ENCODE assay signal across 10 cellular contexts in the genomic region with DNA sequence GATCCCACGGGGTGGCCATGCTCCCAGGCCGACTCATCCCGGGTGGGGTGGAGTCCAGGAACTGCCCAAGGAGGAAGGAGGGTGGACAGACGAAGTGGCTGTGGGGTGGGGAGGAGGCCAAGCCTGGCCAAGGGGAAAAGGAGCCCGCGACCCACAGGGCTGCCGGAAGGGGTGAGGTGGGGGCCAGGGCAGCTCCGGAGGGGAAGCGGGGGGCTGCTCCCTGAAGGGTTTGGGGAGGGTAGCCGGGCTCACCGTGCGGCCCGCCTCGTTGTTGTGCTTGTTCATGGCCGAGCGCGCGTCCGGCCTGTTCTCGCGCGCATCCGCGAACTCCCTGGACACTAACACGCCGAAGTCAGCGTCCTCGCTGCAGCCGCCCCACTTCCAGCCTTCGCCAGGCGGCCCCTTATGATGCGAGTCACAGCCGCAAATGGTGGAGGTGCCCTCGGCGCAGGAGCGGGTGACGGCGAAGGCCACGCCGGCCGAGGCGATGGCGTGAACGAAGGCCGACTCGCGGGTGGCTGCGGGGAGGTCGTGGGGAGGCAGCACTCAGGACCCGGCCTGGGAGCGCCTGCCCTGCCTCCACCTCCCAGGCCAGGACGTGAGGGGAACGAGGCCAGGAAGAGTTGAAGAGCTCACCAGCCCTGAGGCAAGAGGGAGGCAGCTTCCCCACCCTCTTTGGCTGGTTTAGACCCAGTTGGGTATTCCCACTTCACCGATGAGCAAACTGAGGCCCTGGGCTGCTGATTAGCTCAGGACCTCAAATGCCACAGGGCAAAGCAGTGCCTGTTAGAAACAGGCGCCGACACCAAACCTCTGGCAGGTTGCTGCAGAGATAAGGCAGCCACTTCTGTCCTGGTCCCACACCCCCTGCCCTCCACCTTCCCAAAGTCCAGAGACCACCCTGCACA. TPM values are rescaled to one million over a fixed set of nuclear protein-coding genes. Genes with fewer than 3 reads are reported as not detected.
DNase-seq lines count a peak whose midpoint lies in the region; ATAC-seq and TF ChIP-seq lines count a peak whose summit lies in the region.
"Had no signal": no experiment of that assay in that cellular context is flagged by ENCODE, and none has a peak within 500 bp of the region (broad histone marks: within the 10 kb centered on the region; RNA-seq: fewer than 3 reads in every experiment).

No MANE protein-coding gene starts in this region.

- no peak for ATAC-seq in activated T-helper 17 cell treated with anti-CD3 and anti-CD28 coated beads, Interleukin-2, amount 50 U/mL, for 72 hours (replicated peaks)
- ATAC-seq in lung (ENCODE audit: insufficient read depth, low FRiP score) (no peak), HG02885 (IDR thresholded peaks at IDR 0.05; ENCODE audit: poor library complexity, unreplicated experiment) (no peak)

- peak overlapping the region; percentile 11 for H3K4me3 ChIP-seq in lung
- peak overlapping the region; percentile 51 to 65 (median 59) for H3K4me3 ChIP-seq in subcutaneous abdominal adipose tissue (ENCODE audit: low read depth in 1 of 5, low read length in 5 of 5)

- H3K27ac ChIP-seq in lung (ENCODE audit: low read depth in 1 of 2, low read length in 1 of 2) (no peak overlapping the region), subcutaneous abdominal adipose tissue (ENCODE audit: low read depth, low read length) (no peak overlapping the region)

- no peaks in the 10 kb centered on the region for H3K4me1 Mint-ChIP-seq in activated T-helper 17 cell treated with anti-CD3 and anti-CD28 coated beads, Interleukin-2, amount 50 U/mL, for 72 hours

- H3K36me3 ChIP-seq in lung (ENCODE audit: control insufficient read depth in 2 of 2, insufficient read depth in 2 of 2, low read length in 2 of 2) (no peaks in the 10 kb centered on the region), subcutaneous abdominal adipose tissue (ENCODE audit: control insufficient read depth in 5 of 5, insufficient read depth in 5 of 5, low read length in 5 of 5) (no peaks in the 10 kb centered on the region)

- H3K4me1 ChIP-seq in lung (ENCODE audit: control insufficient read depth in 2 of 2, insufficient read depth in 2 of 2, low read length in 2 of 2) = peaks cover 9 to 18% of the 10 kb centered on the region in 2 donors
- H3K4me1 ChIP-seq in subcutaneous abdominal adipose tissue (ENCODE audit: control insufficient read depth in 5 of 5, insufficient read depth in 5 of 5, low read length in 5 of 5) = peaks cover 1 to 34% (median 29%) of the 10 kb centered on the region in 5 donors

- H3K27me3 ChIP-seq in lung (ENCODE audit: control insufficient read depth, insufficient read depth) (no peaks in the 10 kb centered on the region), subcutaneous abdominal adipose tissue (ENCODE audit: control insufficient read depth in 5 of 5, insufficient read depth in 4 of 5, low read length in 5 of 5) (peaks cover 6 to 31% (median 13%) of the 10 kb centered on the region in 5 donors)

- peak overlapping the region; percentile 41 for H3K4me3 Mint-ChIP-seq in activated T-helper 17 cell treated with anti-CD3 and anti-CD28 coated beads, Interleukin-2, amount 50 U/mL, for 72 hours

- H3K27me3 Mint-ChIP-seq in activated T-helper 17 cell treated with anti-CD3 and anti-CD28 coated beads, Interleukin-2, amount 50 U/mL, for 72 hours = peaks cover 14% of the 10 kb centered on the region

- H3K9me3 ChIP-seq in lung (ENCODE audit: control insufficient read depth in 2 of 2, insufficient read depth in 1 of 2, low read length in 1 of 2) (no peaks in the 10 kb centered on the region), subcutaneous abdominal adipose tissue (ENCODE audit: control insufficient read depth in 5 of 5, low read length in 5 of 5) (no peaks in the 10 kb centered on the region)

- peak overlapping the region in 1 of 5 donors; percentile 28 for H3K9ac ChIP-seq in subcutaneous abdominal adipose tissue (ENCODE audit: low read length in 5 of 5)

- no peaks in the 10 kb centered on the region for H3K36me3 Mint-ChIP-seq in activated T-helper 17 cell treated with anti-CD3 and anti-CD28 coated beads, Interleukin-2, amount 50 U/mL, for 72 hours (ENCODE audit: low read depth)

- no peak for TF ChIP-seq CTCF in lung (IDR thresholded peaks at IDR 0.05; ENCODE audit: control extremely low read depth, extremely low read depth)

- DNase-seq in activated CD8-positive, alpha-beta memory T cell treated with anti-CD3 and anti-CD28 coated beads, Interleukin-2, amount 50 U/mL, for 48 hours = peak; percentile 56
- no peak for DNase-seq in activated CD8-positive, alpha-beta memory T cell treated with anti-CD3 and anti-CD28 coated beads, Interleukin-2, amount 50 U/mL, for 4 hours
- DNase-seq in lung (ENCODE audit: low spot score) (no peak), NCI-H2081 (lab: John Stamatoyannopoulos, UW) (no peak)
- no peak for DNase-seq in stimulated activated CD4-positive, alpha-beta T cell treated with anti-CD3 and anti-CD28 coated beads, Interleukin-2, amount 100 ng/mL, for 48 hours
- DNase-seq: NCI-H2029 had no signal

- 32 to 40% methylated on average over 48 to 56 of the region's 56 CpGs for whole genome bisulfite sequencing in lung, 2 donors

- H3K27ac Mint-ChIP-seq in activated T-helper 17 cell treated with anti-CD3 and anti-CD28 coated beads, Interleukin-2, amount 50 U/mL, for 72 hours = no peak overlapping the region

- no peaks in the 10 kb centered on the region for H3K9me3 Mint-ChIP-seq in activated T-helper 17 cell treated with anti-CD3 and anti-CD28 coated beads, Interleukin-2, amount 50 U/mL, for 72 hours

RNA-seq across cellular contexts. Expression of a gene that starts 48.7 kb away (rescaled TPM):
- total RNA-seq in activated T-helper 17 cell treated with anti-CD3 and anti-CD28 coated beads, Interleukin-2, amount 50 U/mL, for 72 hours = under 1 TPM in 1 of 2 donors, not detected in 1; 0.13 TPM
- 1 to 10 TPM in 1 of 2 donors, under 1 TPM in 1; 0.74 to 2.9 TPM for total RNA-seq in lung
- polyA plus RNA-seq in lung = 1 to 10 TPM; 1.2 to 1.6 TPM
- total RNA-seq: T-helper 2 cell treated with Interferon-gamma antibody and Interleukin-4, amounts not matched to agents 100 ng/mL and 5 ng/mL, for 36 hours had no signal
